Comparison of ENCODE assay signal across 21 cellular contexts in the genomic region with DNA sequence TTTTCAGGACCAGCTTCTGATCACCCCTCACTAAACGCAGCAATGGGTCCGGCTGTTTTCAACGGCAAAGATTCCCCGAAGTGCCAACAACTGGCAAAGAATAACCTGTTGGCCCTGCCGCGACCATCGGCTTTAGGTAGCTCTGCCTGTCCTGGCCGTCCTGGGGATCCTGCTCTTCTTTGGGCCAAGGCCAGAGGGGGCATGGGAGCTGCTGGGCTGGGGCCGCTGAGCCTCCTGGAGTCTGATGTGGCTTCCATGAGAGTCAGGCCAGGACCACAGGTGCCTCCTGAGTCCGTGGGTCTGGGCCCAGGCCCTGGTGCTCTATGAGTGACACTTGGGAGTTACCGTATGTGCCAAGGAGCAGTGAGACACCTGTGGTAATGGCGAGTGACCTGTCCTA. TPM values are rescaled to one million over a fixed set of nuclear protein-coding genes. Genes with fewer than 3 reads are reported as not detected.
DNase-seq lines count a peak whose midpoint lies in the region; ATAC-seq and TF ChIP-seq lines count a peak whose summit lies in the region.
"Had no signal": no experiment of that assay in that cellular context is flagged by ENCODE, and none has a peak within 500 bp of the region (broad histone marks: within the 10 kb centered on the region; RNA-seq: fewer than 3 reads in every experiment).

No MANE protein-coding gene starts in this region.

- no peak for TF ChIP-seq POLR2A in uterus (IDR thresholded peaks at IDR 0.05)

- no peaks in the 10 kb centered on the region for H3K9me3 Mint-ChIP-seq in activated CD4-positive, alpha-beta T cell treated with anti-CD3 and anti-CD28 coated beads, Interleukin-2, amount 10 ng/mL, durations not matched to agents 24 days and 14 days
- H3K9me3 Mint-ChIP-seq in activated T-helper 17 cell treated with anti-CD3 and anti-CD28 coated beads, Interleukin-2, amount 50 U/mL, for 72 hours: no peaks in the 10 kb centered on the region
- no peaks in the 10 kb centered on the region for H3K9me3 Mint-ChIP-seq in activated CD4-positive, alpha-beta memory T cell treated with anti-CD3 and anti-CD28 coated beads for 36 hours
- H3K9me3 Mint-ChIP-seq: CD4-positive, alpha-beta memory T cell; HFFc6 had no signal

- no peak overlapping the region for H3K14ac ChIP-seq in neuronal stem cell (ENCODE audit: low read length)

- H2AFZ ChIP-seq in neuronal stem cell (ENCODE audit: low read length): no peak overlapping the region

- TF ChIP-seq CTCF in uterus (IDR thresholded peaks at IDR 0.05): no peak

- H4K8ac ChIP-seq in neuronal stem cell (ENCODE audit: low read depth, low read length): no peak overlapping the region

- H3K9ac ChIP-seq in neuronal stem cell (ENCODE audit: low read depth, low read length, poor library complexity): peak overlapping the region; percentile 10

- no CpG with 5 or more reads among the region's 12 CpGs for WGBS in neuronal stem cell (ENCODE audit: extremely low coverage in 2 of 2, insufficient read length in 2 of 2, insufficient replicate concordance in 1 of 2), 2 donors

- H3K4me1 ChIP-seq in neuronal stem cell (ENCODE audit: control insufficient read depth in 2 of 2, insufficient read depth in 1 of 2, low read depth in 1 of 2, low read length in 2 of 2) (peaks cover 7 to 9% of the 10 kb centered on the region in 2 donors), uterus (peaks cover 0 to 6% of the 10 kb centered on the region in 2 donors)

- H3K27me3 Mint-ChIP-seq in activated CD4-positive, alpha-beta T cell treated with anti-CD3 and anti-CD28 coated beads, Interleukin-2, amount 10 ng/mL, durations not matched to agents 24 days and 14 days: peaks cover 5% of the 10 kb centered on the region
- peaks cover 12% of the 10 kb centered on the region for H3K27me3 Mint-ChIP-seq in activated T-helper 17 cell treated with anti-CD3 and anti-CD28 coated beads, Interleukin-2, amount 50 U/mL, for 72 hours
- H3K27me3 Mint-ChIP-seq in activated CD4-positive, alpha-beta memory T cell treated with anti-CD3 and anti-CD28 coated beads for 36 hours: peaks cover 11% of the 10 kb centered on the region

- H3K4me3 ChIP-seq in neuronal stem cell (ENCODE audit: low read length in 2 of 2) (no peak overlapping the region), uterus (no peak overlapping the region)
- H3K4me3 ChIP-seq: A549 had no signal

- H3K27me3 ChIP-seq in neuronal stem cell (ENCODE audit: control insufficient read depth in 3 of 3, insufficient read depth in 3 of 3, low read depth in 1 of 3, low read length in 3 of 3) (no peaks in the 10 kb centered on the region), uterus (no peaks in the 10 kb centered on the region)

- H3K36me3 Mint-ChIP-seq in activated CD4-positive, alpha-beta T cell treated with anti-CD3 and anti-CD28 coated beads, Interleukin-2, amount 10 ng/mL, durations not matched to agents 24 days and 14 days (ENCODE audit: low read depth): no peaks in the 10 kb centered on the region
- H3K36me3 Mint-ChIP-seq in activated T-helper 17 cell treated with anti-CD3 and anti-CD28 coated beads, Interleukin-2, amount 50 U/mL, for 72 hours (ENCODE audit: low read depth): no peaks in the 10 kb centered on the region
- no peaks in the 10 kb centered on the region for H3K36me3 Mint-ChIP-seq in activated CD4-positive, alpha-beta memory T cell treated with anti-CD3 and anti-CD28 coated beads for 36 hours
- H3K36me3 Mint-ChIP-seq: CD4-positive, alpha-beta memory T cell had no signal

- H2BK15ac ChIP-seq in neuronal stem cell (ENCODE audit: low read length): no peak overlapping the region

- CTCF ChIA-PET in activated CD4-positive, alpha-beta memory T cell treated with anti-CD3 and anti-CD28 coated beads for 36 hours (lab: Charles Lee): interaction anchor here (0.6 to 8.5 kb wide), 4 partner anchors 101 to 447 kb away, joined by 3 to 234 read pairs (median 63); a partner anchor contains a TSS

- H3K4me1 Mint-ChIP-seq in activated CD4-positive, alpha-beta T cell treated with anti-CD3 and anti-CD28 coated beads, Interleukin-2, amount 10 ng/mL, durations not matched to agents 24 days and 14 days: peaks cover 18% of the 10 kb centered on the region
- no peaks in the 10 kb centered on the region for H3K4me1 Mint-ChIP-seq in activated T-helper 17 cell treated with anti-CD3 and anti-CD28 coated beads, Interleukin-2, amount 50 U/mL, for 72 hours
- H3K4me1 Mint-ChIP-seq in activated CD4-positive, alpha-beta memory T cell treated with anti-CD3 and anti-CD28 coated beads for 36 hours (ENCODE audit: low read depth): peaks cover 11% of the 10 kb centered on the region

- peak overlapping the region; percentile 4 for H3K27ac Mint-ChIP-seq in activated CD4-positive, alpha-beta T cell treated with anti-CD3 and anti-CD28 coated beads, Interleukin-2, amount 10 ng/mL, durations not matched to agents 24 days and 14 days
- peak overlapping the region; percentile 26 for H3K27ac Mint-ChIP-seq in activated T-helper 17 cell treated with anti-CD3 and anti-CD28 coated beads, Interleukin-2, amount 50 U/mL, for 72 hours
- no peak overlapping the region for H3K27ac Mint-ChIP-seq in activated CD4-positive, alpha-beta memory T cell treated with anti-CD3 and anti-CD28 coated beads for 36 hours
- H3K27ac Mint-ChIP-seq: HFFc6 had no signal

- no peak overlapping the region for H3K4me2 ChIP-seq in neuronal stem cell (ENCODE audit: insufficient read depth, low read length, poor library complexity, severe bottlenecking)
- H3K4me2 ChIP-seq: A549 had no signal

- H3K9me3 ChIP-seq in neuronal stem cell (replicated peaks in 1 of 2; ENCODE audit: control insufficient read depth in 2 of 2, insufficient read depth in 1 of 2, low read depth in 1 of 2, low read length in 2 of 2) (no peaks in the 10 kb centered on the region), uterus (no peaks in the 10 kb centered on the region)
- H3K9me3 ChIP-seq: A549 had no signal

- H2BK12ac ChIP-seq in neuronal stem cell (ENCODE audit: low read length): no peak overlapping the region

- no peak overlapping the region for H3K18ac ChIP-seq in neuronal stem cell (ENCODE audit: low read length)

- POLR2A ChIA-PET in activated CD4-positive, alpha-beta memory T cell treated with anti-CD3 and anti-CD28 coated beads for 36 hours (lab: Charles Lee): no interaction called here

- H3K27ac ChIP-seq in neuronal stem cell (replicated peaks; ENCODE audit: low read length) (no peak overlapping the region), uterus (peak overlapping the region; percentile 80 to 89)
- H3K27ac ChIP-seq: 22Rv1, A549, C4-2B had no signal

- H3K4ac ChIP-seq in neuronal stem cell (ENCODE audit: low read length): no peak overlapping the region

- no peak for ATAC-seq in activated T-helper 17 cell treated with anti-CD3 and anti-CD28 coated beads, Interleukin-2, amount 50 U/mL, for 72 hours (replicated peaks)
- ATAC-seq: A549, HCT116 had no signal

- no peak overlapping the region for H3K4me3 Mint-ChIP-seq in activated CD4-positive, alpha-beta T cell treated with anti-CD3 and anti-CD28 coated beads, Interleukin-2, amount 10 ng/mL, durations not matched to agents 24 days and 14 days
- H3K4me3 Mint-ChIP-seq in activated T-helper 17 cell treated with anti-CD3 and anti-CD28 coated beads, Interleukin-2, amount 50 U/mL, for 72 hours: no peak overlapping the region
- no peak overlapping the region for H3K4me3 Mint-ChIP-seq in activated CD4-positive, alpha-beta memory T cell treated with anti-CD3 and anti-CD28 coated beads for 36 hours
- H3K4me3 Mint-ChIP-seq: CD4-positive, alpha-beta memory T cell; HFFc6 had no signal

- no peak overlapping the region for H3K23ac ChIP-seq in neuronal stem cell (ENCODE audit: low read depth, low read length, poor library complexity)

- no peak overlapping the region for H2BK120ac ChIP-seq in neuronal stem cell (ENCODE audit: low read depth, low read length)

- intact Hi-C loops in activated CD4-positive, alpha-beta T cell treated with anti-CD3 and anti-CD28 coated beads, Interleukin-2, amount 10 ng/mL, durations not matched to agents 24 days and 14 days (cut with micrococcal nuclease): loop anchor here (5.0 kb wide), 2 partner anchors 162 to 197 kb away; no protein-coding TSS in a partner anchor
- intact Hi-C loops in uterus (cut with DNase I; ENCODE audit: low total_unique reads): loop anchor here (10.0 kb wide), 1 partner anchor 426 kb away; a partner anchor contains a TSS
- intact Hi-C loops in activated CD4-positive, alpha-beta memory T cell treated with anti-CD3 and anti-CD28 coated beads for 36 hours (cut with micrococcal nuclease): loop anchor here (5.0 to 10.0 kb wide), 2 partner anchors 236 to 343 kb away; a partner anchor contains a TSS

- H2BK5ac ChIP-seq in neuronal stem cell (ENCODE audit: low read length): no peak overlapping the region

- no peaks in the 10 kb centered on the region for H3K79me1 ChIP-seq in neuronal stem cell (ENCODE audit: low read depth, low read length)

- peaks cover 27 to 98% of the 10 kb centered on the region in 2 donors for H3K36me3 ChIP-seq in neuronal stem cell (replicated peaks in 1 of 2; ENCODE audit: control insufficient read depth in 2 of 2, insufficient read depth in 2 of 2, low read length in 2 of 2)
- H3K36me3 ChIP-seq in uterus: no peaks in the 10 kb centered on the region

- peak overlapping the region; percentile 18 for H2AK5ac ChIP-seq in neuronal stem cell (ENCODE audit: low read depth, low read length)

- DNase-seq in activated CD4-positive, alpha-beta T cell treated with anti-CD3 and anti-CD28 coated beads, Interleukin-2, amount 10 ng/mL, durations not matched to agents 24 days and 14 days: no peak
- DNase-seq in activated CD4-positive, alpha-beta T cell treated with anti-CD3 and anti-CD28 coated beads, Interleukin-2, amount 50 U/mL, for 4 hours: no peak
- DNase-seq in neuronal stem cell (ENCODE audit: low spot score) (no peak), uterus (peak in 1 of 2 donors; percentile 37)
- DNase-seq in stimulated activated CD4-positive, alpha-beta T cell treated with anti-CD3 and anti-CD28 coated beads, Interleukin-1b, Interleukin-23, amount 100 ng/mL, for 48 hours: no peak
- DNase-seq in stimulated activated naive CD4-positive, alpha-beta T cell (lab: John Stamatoyannopoulos, UW): no peak
- DNase-seq in activated CD4-positive, alpha-beta memory T cell treated with anti-CD3 and anti-CD28 coated beads for 36 hours: no peak
- DNase-seq: AML-193; Calu3; CD4-positive, alpha-beta memory T cell; DMS79 treated with DMSO at 0.1 percent for 48 hours; GF-D8; GOT3; H7; HFFc6 had no signal

- no peak overlapping the region for H4K91ac ChIP-seq in neuronal stem cell (ENCODE audit: low read depth, low read length, poor library complexity)

RNA-seq across cellular contexts. Expression of a gene that starts 46.9 kb away (rescaled TPM):
- total RNA-seq in activated CD4-positive, alpha-beta T cell treated with anti-CD3 and anti-CD28 coated beads, Interleukin-2, amount 10 ng/mL, durations not matched to agents 24 days and 14 days: 0.05 and 0.24 TPM in 2 replicates
- total RNA-seq in activated T-helper 17 cell treated with anti-CD3 and anti-CD28 coated beads, Interleukin-2, amount 50 U/mL, for 72 hours: 1 to 10 TPM in 1 of 2 donors, under 1 TPM in 1; 0.95 to 1.0 TPM
- polyA plus RNA-seq in neuronal stem cell (2013, experiment 1 of 2): 16.7 TPM
- polyA plus RNA-seq in neuronal stem cell (2013, experiment 2 of 2): 16.9 TPM
- 100 to 1,000 TPM in 2 of 4 donors, 10 to 100 TPM in 2; 20.3 to 166 (median 78.8) TPM for total RNA-seq in uterus
- under 1 TPM; 0.29 to 0.81 TPM for total RNA-seq in activated CD4-positive, alpha-beta memory T cell treated with anti-CD3 and anti-CD28 coated beads for 36 hours
- polyA plus RNA-seq: BJ; CD4-positive, alpha-beta memory T cell had no signal

Comparison
In these comparisons a context has a peak if more than half of its experiments do, and no peak if none do; other contexts are left out.
1. RNA of a gene that starts 46.9 kb away (total RNA-seq): 20.3 to 166 TPM in uterus; 0.95 to 1.0 TPM in activated T-helper 17 cell treated with anti-CD3 and anti-CD28 coated beads, Interleukin-2, amount 50 U/mL, for 72 hours, 0.29 to 0.81 TPM in activated CD4-positive, alpha-beta memory T cell treated with anti-CD3 and anti-CD28 coated beads for 36 hours and 0.05 to 0.24 TPM in activated CD4-positive, alpha-beta T cell treated with anti-CD3 and anti-CD28 coated beads, Interleukin-2, amount 10 ng/mL, durations not matched to agents 24 days and 14 days; every median in the first group is over 10 times any median in the second.